In genomic region chr6:42889815-42890214, GRCh38 we compare ENCODE assay signal across 9 cellular contexts. TPM values are rescaled to one million over a fixed set of nuclear protein-coding genes. Genes with fewer than 3 reads are reported as not detected.
DNase-seq lines count a peak whose midpoint lies in the region; ATAC-seq and TF ChIP-seq lines count a peak whose summit lies in the region.
"Had no signal": no experiment of that assay in that cellular context is flagged by ENCODE, and none has a peak within 500 bp of the region (broad histone marks: within the 10 kb centered on the region; RNA-seq: fewer than 3 reads in every experiment).

No MANE protein-coding gene starts in this region.

- TF ChIP-seq CTCF in DOHH2 (IDR thresholded peaks at IDR 0.05; ENCODE audit: low read depth, low read length, poor library complexity, severe bottlenecking) (no peak), OCI-LY1 (IDR thresholded peaks at IDR 0.05; ENCODE audit: low read length) (no peak), dorsolateral prefrontal cortex (IDR thresholded peaks at IDR 0.05 in 54 of 56, conservative IDR thresholded peaks at IDR 0.05 in 2 of 56; ENCODE audit: low read depth in 1 of 56, partially characterized antibody in 56 of 56) (no peak), osteoblast (IDR thresholded peaks at IDR 0.05; ENCODE audit: extremely low read depth, low read depth, low read length) (no peak)

- H3K4me2 ChIP-seq in DOHH2 (ENCODE audit: low read length): peak overlapping the region; percentile 83
- peak overlapping the region; percentile 92 for H3K4me2 ChIP-seq in OCI-LY1 (ENCODE audit: low read length)
- peak overlapping the region; percentile 91 for H3K4me2 ChIP-seq in osteoblast (ENCODE audit: insufficient read depth, low read length)

- H2AFZ ChIP-seq in OCI-LY1 (ENCODE audit: low read length) (no peak overlapping the region), osteoblast (ENCODE audit: low read length) (no peak overlapping the region)

- H3K9me2 ChIP-seq in DOHH2 (replicated peaks; ENCODE audit: control insufficient read depth, low read length) (no peaks in the 10 kb centered on the region), OCI-LY1 (ENCODE audit: low read depth, low read length) (no peaks in the 10 kb centered on the region)

- peak overlapping the region; percentile 84 for H3K9ac ChIP-seq in OCI-LY1 (ENCODE audit: low read length)

- H3K9me3 ChIP-seq in DOHH2 (ENCODE audit: control insufficient read depth, insufficient read depth, low read length) (no peaks in the 10 kb centered on the region), OCI-LY1 (ENCODE audit: low read length) (no peaks in the 10 kb centered on the region), osteoblast (ENCODE audit: low read depth, low read length) (no peaks in the 10 kb centered on the region)

- H3K4me1 ChIP-seq in DOHH2 (ENCODE audit: control insufficient read depth, low read length) (peaks cover 56% of the 10 kb centered on the region), OCI-LY1 (ENCODE audit: insufficient read depth, low read length, severe bottlenecking) (peaks cover 48% of the 10 kb centered on the region), osteoblast (ENCODE audit: insufficient read depth, low read length) (peaks cover 9% of the 10 kb centered on the region)

- peak overlapping the region; percentile 79 for H3K27ac ChIP-seq in DOHH2 (ENCODE audit: low read depth, low read length)
- H3K27ac ChIP-seq in OCI-LY1 (ENCODE audit: low read depth, low read length, poor library complexity, severe bottlenecking): peak overlapping the region; percentile 75
- peak overlapping the region in 48 of 59 donors; percentile 67 to 97 (median 91) for H3K27ac ChIP-seq in dorsolateral prefrontal cortex
- H3K27ac ChIP-seq in osteoblast (ENCODE audit: low read depth, low read length): peak overlapping the region; percentile 93

- H4K20me1 ChIP-seq in DOHH2 (ENCODE audit: control insufficient read depth, insufficient read depth, low read depth, low read length): no peaks in the 10 kb centered on the region
- no peaks in the 10 kb centered on the region for H4K20me1 ChIP-seq in OCI-LY1 (ENCODE audit: insufficient read depth, low read length)
- H4K20me1 ChIP-seq in osteoblast (ENCODE audit: insufficient read depth, low read length): no peaks in the 10 kb centered on the region

- H3K36me3 ChIP-seq in DOHH2 (ENCODE audit: control insufficient read depth, low read length) (peaks cover 27% of the 10 kb centered on the region), OCI-LY1 (ENCODE audit: insufficient read depth, low read length) (peaks cover 28% of the 10 kb centered on the region), osteoblast (ENCODE audit: insufficient read depth, low read length) (peaks cover 25% of the 10 kb centered on the region)

- H3F3A ChIP-seq in DOHH2 (ENCODE audit: control insufficient read depth, insufficient read depth) (peaks cover 25% of the 10 kb centered on the region), OCI-LY1 (ENCODE audit: insufficient read depth, low read length) (peaks cover 6% of the 10 kb centered on the region; the same call in 1 of the 2 replicates)

- H3K27me3 ChIP-seq in DOHH2 (ENCODE audit: control insufficient read depth, low read length): no peaks in the 10 kb centered on the region
- no peaks in the 10 kb centered on the region for H3K27me3 ChIP-seq in OCI-LY1 (ENCODE audit: insufficient read depth, low read length)
- no peaks in the 10 kb centered on the region for H3K27me3 ChIP-seq in dorsolateral prefrontal cortex
- H3K27me3 ChIP-seq in osteoblast (ENCODE audit: insufficient read depth, low read length): no peaks in the 10 kb centered on the region

- intact Hi-C loops in dorsolateral prefrontal cortex (cut with DNase I): no loop called here

- DNase-seq in dorsolateral prefrontal cortex (no peak), osteoblast (ENCODE audit: insufficient read length, low spot score, missing footprints) (no peak), CD1c-positive myeloid dendritic cell (ENCODE audit: extremely low spot score) (no peak), inferior parietal cortex (ENCODE audit: extremely low spot score) (no peak)

- H3K79me2 ChIP-seq in DOHH2 (ENCODE audit: control insufficient read depth, low read length) (peaks cover 13% of the 10 kb centered on the region), OCI-LY1 (ENCODE audit: insufficient read depth, low read length) (no peaks in the 10 kb centered on the region), osteoblast (ENCODE audit: insufficient read depth, low read length) (peaks cover 7% of the 10 kb centered on the region)

- ATAC-seq in GM19023 (IDR thresholded peaks at IDR 0.05; ENCODE audit: unreplicated experiment): no peak
- no peak for ATAC-seq in GM19455 (IDR thresholded peaks at IDR 0.05; ENCODE audit: unreplicated experiment)

- H3K4me3 ChIP-seq in DOHH2 (ENCODE audit: low read length): peak overlapping the region; percentile 91
- peak overlapping the region; percentile 77 for H3K4me3 ChIP-seq in OCI-LY1 (ENCODE audit: low read depth, low read length, poor library complexity, severe bottlenecking)
- peak overlapping the region; percentile 66 to 100 (median 92) for H3K4me3 ChIP-seq in dorsolateral prefrontal cortex
- H3K4me3 ChIP-seq in osteoblast (ENCODE audit: insufficient read depth, low read length): peak overlapping the region; percentile 88

RNA-seq across cellular contexts. Expression of gene RPL7L1, which starts 10.4 kb away (rescaled TPM):
- total RNA-seq in dorsolateral prefrontal cortex: 10 to 100 TPM; 50.3 to 97.8 (median 77.4) TPM
- total RNA-seq in osteoblast: 112 and 128 TPM in 2 replicates

RNA-seq across cellular contexts. Expression of gene PTCRA, which starts 26.0 kb away (rescaled TPM):
- total RNA-seq in dorsolateral prefrontal cortex: 1 to 10 TPM in 5 of 120 experiments, under 1 TPM in 8, not detected in 107; 0.40 to 2.0 (median 0.81) TPM
- not detected in 2 replicates for total RNA-seq in osteoblast
- total RNA-seq: M059J had no signal

RNA-seq across cellular contexts. Expression of gene CNPY3, which starts 39.5 kb away (rescaled TPM):
- total RNA-seq in dorsolateral prefrontal cortex (10 to 100 TPM; 33.3 to 56.8 (median 43.9) TPM), osteoblast (33.3 TPM in 2 replicates)
